ENCODE assay signal across 1 cellular context in the genomic region with DNA sequence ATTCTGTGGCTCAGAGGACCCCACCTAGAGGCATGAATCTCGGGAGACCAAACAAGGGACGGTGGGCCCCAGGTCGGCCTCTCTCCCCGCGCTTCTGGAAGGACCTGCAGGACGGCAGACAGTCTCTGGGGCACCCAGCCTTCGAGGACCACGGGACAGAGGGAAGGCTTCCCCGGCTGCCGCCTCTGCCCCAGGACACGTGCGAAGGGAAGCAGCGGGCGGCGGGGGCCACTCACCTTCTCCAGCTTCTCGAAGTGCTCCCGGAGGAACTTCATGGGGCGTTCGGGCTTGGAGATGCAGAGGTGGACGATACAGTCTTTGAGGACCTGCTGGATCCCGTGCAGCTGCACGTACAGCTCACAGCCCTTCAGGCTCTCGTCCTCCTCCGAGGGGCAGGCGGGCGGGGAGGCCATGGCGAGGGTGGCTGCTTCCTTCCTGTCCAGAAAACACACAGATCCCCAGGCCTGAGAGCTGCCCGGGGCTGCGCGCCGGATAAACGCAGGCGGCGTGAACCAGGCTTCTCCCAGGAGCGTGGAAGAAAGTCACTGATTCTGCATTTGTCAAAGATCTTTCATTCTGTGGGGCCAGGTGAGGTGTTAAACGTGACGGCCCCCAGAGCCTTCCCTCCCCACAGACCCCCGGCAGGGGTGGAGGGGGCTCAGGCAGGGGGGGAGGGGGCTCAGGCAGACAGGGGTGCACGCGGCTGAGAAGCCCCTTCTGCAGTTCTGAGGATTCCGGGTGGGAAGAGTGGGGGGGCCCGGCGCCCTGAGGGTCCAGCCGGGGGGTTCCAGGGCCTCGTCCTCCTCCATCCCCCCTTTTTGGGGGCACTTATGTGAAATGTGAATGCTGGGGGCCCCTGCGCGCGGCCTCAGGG.
TF ChIP-seq lines count a peak whose summit lies in the region.

No MANE protein-coding gene starts in this region.

TF ChIP-seq in GM23338, 12 proteins besides CTCF, POLR2A, EP300 and RAD21 (continued from another document):
- TF ChIP-seq, protein P1, sequence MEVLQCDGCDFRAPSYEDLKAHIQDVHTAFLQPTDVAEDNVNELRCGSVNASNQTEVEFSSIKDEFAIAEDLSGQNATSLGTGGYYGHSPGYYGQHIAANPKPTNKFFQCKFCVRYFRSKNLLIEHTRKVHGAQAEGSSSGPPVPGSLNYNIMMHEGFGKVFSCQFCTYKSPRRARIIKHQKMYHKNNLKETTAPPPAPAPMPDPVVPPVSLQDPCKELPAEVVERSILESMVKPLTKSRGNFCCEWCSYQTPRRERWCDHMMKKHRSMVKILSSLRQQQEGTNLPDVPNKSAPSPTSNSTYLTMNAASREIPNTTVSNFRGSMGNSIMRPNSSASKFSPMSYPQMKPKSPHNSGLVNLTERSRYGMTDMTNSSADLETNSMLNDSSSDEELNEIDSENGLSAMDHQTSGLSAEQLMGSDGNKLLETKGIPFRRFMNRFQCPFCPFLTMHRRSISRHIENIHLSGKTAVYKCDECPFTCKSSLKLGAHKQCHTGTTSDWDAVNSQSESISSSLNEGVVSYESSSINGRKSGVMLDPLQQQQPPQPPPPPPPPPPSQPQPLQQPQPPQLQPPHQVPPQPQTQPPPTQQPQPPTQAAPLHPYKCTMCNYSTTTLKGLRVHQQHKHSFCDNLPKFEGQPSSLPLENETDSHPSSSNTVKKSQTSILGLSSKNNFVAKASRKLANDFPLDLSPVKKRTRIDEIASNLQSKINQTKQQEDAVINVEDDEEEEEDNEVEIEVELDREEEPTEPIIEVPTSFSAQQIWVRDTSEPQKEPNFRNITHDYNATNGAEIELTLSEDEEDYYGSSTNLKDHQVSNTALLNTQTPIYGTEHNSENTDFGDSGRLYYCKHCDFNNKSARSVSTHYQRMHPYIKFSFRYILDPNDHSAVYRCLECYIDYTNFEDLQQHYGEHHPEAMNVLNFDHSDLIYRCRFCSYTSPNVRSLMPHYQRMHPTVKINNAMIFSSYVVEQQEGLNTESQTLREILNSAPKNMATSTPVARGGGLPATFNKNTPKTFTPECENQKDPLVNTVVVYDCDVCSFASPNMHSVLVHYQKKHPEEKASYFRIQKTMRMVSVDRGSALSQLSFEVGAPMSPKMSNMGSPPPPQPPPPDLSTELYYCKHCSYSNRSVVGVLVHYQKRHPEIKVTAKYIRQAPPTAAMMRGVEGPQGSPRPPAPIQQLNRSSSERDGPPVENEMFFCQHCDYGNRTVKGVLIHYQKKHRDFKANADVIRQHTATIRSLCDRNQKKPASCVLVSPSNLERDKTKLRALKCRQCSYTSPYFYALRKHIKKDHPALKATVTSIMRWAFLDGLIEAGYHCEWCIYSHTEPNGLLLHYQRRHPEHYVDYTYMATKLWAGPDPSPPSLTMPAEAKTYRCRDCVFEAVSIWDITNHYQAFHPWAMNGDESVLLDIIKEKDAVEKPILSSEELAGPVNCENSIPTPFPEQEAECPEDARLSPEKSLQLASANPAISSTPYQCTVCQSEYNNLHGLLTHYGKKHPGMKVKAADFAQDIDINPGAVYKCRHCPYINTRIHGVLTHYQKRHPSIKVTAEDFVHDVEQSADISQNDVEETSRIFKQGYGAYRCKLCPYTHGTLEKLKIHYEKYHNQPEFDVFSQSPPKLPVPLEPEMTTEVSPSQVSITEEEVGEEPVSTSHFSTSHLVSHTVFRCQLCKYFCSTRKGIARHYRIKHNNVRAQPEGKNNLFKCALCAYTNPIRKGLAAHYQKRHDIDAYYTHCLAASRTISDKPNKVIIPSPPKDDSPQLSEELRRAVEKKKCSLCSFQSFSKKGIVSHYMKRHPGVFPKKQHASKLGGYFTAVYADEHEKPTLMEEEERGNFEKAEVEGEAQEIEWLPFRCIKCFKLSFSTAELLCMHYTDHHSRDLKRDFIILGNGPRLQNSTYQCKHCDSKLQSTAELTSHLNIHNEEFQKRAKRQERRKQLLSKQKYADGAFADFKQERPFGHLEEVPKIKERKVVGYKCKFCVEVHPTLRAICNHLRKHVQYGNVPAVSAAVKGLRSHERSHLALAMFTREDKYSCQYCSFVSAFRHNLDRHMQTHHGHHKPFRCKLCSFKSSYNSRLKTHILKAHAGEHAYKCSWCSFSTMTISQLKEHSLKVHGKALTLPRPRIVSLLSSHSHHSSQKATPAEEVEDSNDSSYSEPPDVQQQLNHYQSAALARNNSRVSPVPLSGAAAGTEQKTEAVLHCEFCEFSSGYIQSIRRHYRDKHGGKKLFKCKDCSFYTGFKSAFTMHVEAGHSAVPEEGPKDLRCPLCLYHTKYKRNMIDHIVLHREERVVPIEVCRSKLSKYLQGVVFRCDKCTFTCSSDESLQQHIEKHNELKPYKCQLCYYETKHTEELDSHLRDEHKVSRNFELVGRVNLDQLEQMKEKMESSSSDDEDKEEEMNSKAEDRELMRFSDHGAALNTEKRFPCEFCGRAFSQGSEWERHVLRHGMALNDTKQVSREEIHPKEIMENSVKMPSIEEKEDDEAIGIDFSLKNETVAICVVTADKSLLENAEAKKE (CRISPR knock-in tag; IDR thresholded peaks at IDR 0.05) = no peak
- TF ChIP-seq NANOG (IDR thresholded peaks at IDR 0.05; ENCODE audit: borderline replicate concordance) (no peak), EZH2phosphoT487 (IDR thresholded peaks at IDR 0.05; ENCODE audit: unreplicated experiment) (no peak)
